1 cellular context compared by ENCODE assay signal in genomic region chr3:128725932-128726690, GRCh38.
TF ChIP-seq lines count a peak whose summit lies in the region.

Gene RAB7A (plus strand): TSS chr3:128726183. CDS start chr3:128795368, 69,185 bp downstream.

TF ChIP-seq in K562, 482 proteins besides CTCF, POLR2A, EP300 and RAD21 (continued from another document and continues in another):
- TF ChIP-seq RCOR1 (IDR thresholded peaks at IDR 0.05; ENCODE audit: borderline replicate concordance in 1 of 2, low read depth in 2 of 2, low read length in 2 of 2) (no peak), NRF1 (conservative IDR thresholded peaks at IDR 0.05 in 1 of 2, IDR thresholded peaks at IDR 0.05 in 1 of 2) (peak in 1 of 2 experiments; percentile 32; a peak in 2 of 4 replicates), COPS2 (conservative IDR thresholded peaks at IDR 0.05) (no peak), NONO (IDR thresholded peaks at IDR 0.05; ENCODE audit: low read depth in 2 of 2, low read length in 1 of 2) (peak in 1 of 2 experiments; percentile 49; a peak in 2 of 4 replicates), JUND (IDR thresholded peaks at IDR 0.05; ENCODE audit: borderline replicate concordance, low read depth, low read length) (peak; percentile 76), JUND (tag; IDR thresholded peaks at IDR 0.05; ENCODE audit: borderline replicate concordance, low read depth, low read length) (peak; percentile 76; the same call in 1 of the 3 replicates), SMAD1 (IDR thresholded peaks at IDR 0.05; ENCODE audit: low read depth, low read length, partially characterized antibody) (peak; percentile 11), TBP (optimal IDR thresholded peaks at IDR 0.05; ENCODE audit: low read depth, low read length) (peak; percentile 73), ELF4 (CRISPR knock-in tag; IDR thresholded peaks at IDR 0.05) (peak; percentile 60; the same call in 1 of the 2 replicates), NFE2L1 (tag; IDR thresholded peaks at IDR 0.05; ENCODE audit: borderline replicate concordance, low read depth) (no peak), PHF8 (IDR thresholded peaks at IDR 0.05; ENCODE audit: borderline replicate concordance, low read length) (peak; percentile 82; the same call in 1 of the 2 replicates), MXI1 (IDR thresholded peaks at IDR 0.05; ENCODE audit: low read depth, low read length) (peak; percentile 72), ZFP1 (CRISPR knock-in tag; IDR thresholded peaks at IDR 0.05) (no peak), XRCC4 (IDR thresholded peaks at IDR 0.05; ENCODE audit: extremely low read depth, insufficient read depth, insufficient read length) (no peak), SNRNP70 (optimal IDR thresholded peaks at IDR 0.05; ENCODE audit: low read depth, low read length) (no peak), FOXK2 (conservative IDR thresholded peaks at IDR 0.05 in 1 of 2, IDR thresholded peaks at IDR 0.05 in 1 of 2; ENCODE audit: low read depth in 2 of 2) (peak; percentile 72 to 79; a peak in 3 of 4 replicates), ZNF740 (CRISPR knock-in tag; IDR thresholded peaks at IDR 0.05) (peak; percentile 90), ZNF740 (tag; IDR thresholded peaks at IDR 0.05) (0 out of 4 replicates have a peak, but pooled peaks of 1 of the 2 experiments have one; percentile 29), NFXL1 (CRISPR knock-in tag; IDR thresholded peaks at IDR 0.05) (peak; percentile 69; the same call in 1 of the 2 replicates), LCOR (CRISPR knock-in tag; IDR thresholded peaks at IDR 0.05) (peak; percentile 75), GTF2F1 (IDR thresholded peaks at IDR 0.05; ENCODE audit: low read depth, low read length) (peak; percentile 24; the same call in 1 of the 2 replicates), NUFIP1 (IDR thresholded peaks at IDR 0.05; ENCODE audit: partially characterized antibody) (no peak), EWSR1 (IDR thresholded peaks at IDR 0.05; ENCODE audit: borderline replicate concordance, low read depth, partially characterized antibody) (no peak), SPI1 (IDR thresholded peaks at IDR 0.05; ENCODE audit: borderline replicate concordance, low read depth, low read length) (peak; percentile 68), RAD51 (IDR thresholded peaks at IDR 0.05; ENCODE audit: borderline replicate concordance, low read depth) (peak; percentile 83), MCM2 (IDR thresholded peaks at IDR 0.05; ENCODE audit: low read depth) (no peak), RBFOX2 (IDR thresholded peaks at IDR 0.05; ENCODE audit: low read depth, low read length) (peak; percentile 94), CREB1 (IDR thresholded peaks at IDR 0.05) (peak; percentile 90), CREB1 (CRISPR knock-in tag; IDR thresholded peaks at IDR 0.05) (peak; percentile 84), YY1 (IDR thresholded peaks at IDR 0.05; ENCODE audit: borderline replicate concordance in 1 of 3, control insufficient read depth in 1 of 3, extremely low read depth in 1 of 3, insufficient read depth in 3 of 3, insufficient read length in 1 of 3, insufficient replicate concordance in 2 of 3, low read depth in 1 of 3, low read length in 2 of 3) (peak; percentile 98 to 100 (median 100)), CCNT2 (IDR thresholded peaks at IDR 0.05; ENCODE audit: borderline replicate concordance, extremely low read depth, insufficient read length, low read depth, low read length) (peak; percentile 77), POLR3A (IDR thresholded peaks at IDR 0.05; ENCODE audit: borderline replicate concordance, extremely low read depth, insufficient read depth, insufficient read length) (no peak), POLR2H (tag; IDR thresholded peaks at IDR 0.05; ENCODE audit: low read depth) (peak; percentile 71), SRF (CRISPR knock-in tag; IDR thresholded peaks at IDR 0.05) (peak in 1 of 2 experiments; percentile 33; a peak in 1 of 4 replicates), MTA1 (IDR thresholded peaks at IDR 0.05; ENCODE audit: borderline replicate concordance) (peak; percentile 32; the same call in 1 of the 2 replicates), ZNF395 (CRISPR knock-in tag; IDR thresholded peaks at IDR 0.05) (peak; percentile 91), GABPB1 (CRISPR knock-in tag; IDR thresholded peaks at IDR 0.05) (peak; percentile 90), TGIF2 (CRISPR knock-in tag; IDR thresholded peaks at IDR 0.05) (no peak; the same call in 1 of the 2 replicates)
- TF ChIP-seq, protein P1, sequence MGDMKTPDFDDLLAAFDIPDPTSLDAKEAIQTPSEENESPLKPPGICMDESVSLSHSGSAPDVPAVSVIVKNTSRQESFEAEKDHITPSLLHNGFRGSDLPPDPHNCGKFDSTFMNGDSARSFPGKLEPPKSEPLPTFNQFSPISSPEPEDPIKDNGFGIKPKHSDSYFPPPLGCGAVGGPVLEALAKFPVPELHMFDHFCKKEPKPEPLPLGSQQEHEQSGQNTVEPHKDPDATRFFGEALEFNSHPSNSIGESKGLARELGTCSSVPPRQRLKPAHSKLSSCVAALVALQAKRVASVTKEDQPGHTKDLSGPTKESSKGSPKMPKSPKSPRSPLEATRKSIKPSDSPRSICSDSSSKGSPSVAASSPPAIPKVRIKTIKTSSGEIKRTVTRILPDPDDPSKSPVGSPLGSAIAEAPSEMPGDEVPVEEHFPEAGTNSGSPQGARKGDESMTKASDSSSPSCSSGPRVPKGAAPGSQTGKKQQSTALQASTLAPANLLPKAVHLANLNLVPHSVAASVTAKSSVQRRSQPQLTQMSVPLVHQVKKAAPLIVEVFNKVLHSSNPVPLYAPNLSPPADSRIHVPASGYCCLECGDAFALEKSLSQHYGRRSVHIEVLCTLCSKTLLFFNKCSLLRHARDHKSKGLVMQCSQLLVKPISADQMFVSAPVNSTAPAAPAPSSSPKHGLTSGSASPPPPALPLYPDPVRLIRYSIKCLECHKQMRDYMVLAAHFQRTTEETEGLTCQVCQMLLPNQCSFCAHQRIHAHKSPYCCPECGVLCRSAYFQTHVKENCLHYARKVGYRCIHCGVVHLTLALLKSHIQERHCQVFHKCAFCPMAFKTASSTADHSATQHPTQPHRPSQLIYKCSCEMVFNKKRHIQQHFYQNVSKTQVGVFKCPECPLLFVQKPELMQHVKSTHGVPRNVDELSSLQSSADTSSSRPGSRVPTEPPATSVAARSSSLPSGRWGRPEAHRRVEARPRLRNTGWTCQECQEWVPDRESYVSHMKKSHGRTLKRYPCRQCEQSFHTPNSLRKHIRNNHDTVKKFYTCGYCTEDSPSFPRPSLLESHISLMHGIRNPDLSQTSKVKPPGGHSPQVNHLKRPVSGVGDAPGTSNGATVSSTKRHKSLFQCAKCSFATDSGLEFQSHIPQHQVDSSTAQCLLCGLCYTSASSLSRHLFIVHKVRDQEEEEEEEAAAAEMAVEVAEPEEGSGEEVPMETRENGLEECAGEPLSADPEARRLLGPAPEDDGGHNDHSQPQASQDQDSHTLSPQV (IDR thresholded peaks at IDR 0.05) = peak; percentile 94
- TF ChIP-seq, protein P2, sequence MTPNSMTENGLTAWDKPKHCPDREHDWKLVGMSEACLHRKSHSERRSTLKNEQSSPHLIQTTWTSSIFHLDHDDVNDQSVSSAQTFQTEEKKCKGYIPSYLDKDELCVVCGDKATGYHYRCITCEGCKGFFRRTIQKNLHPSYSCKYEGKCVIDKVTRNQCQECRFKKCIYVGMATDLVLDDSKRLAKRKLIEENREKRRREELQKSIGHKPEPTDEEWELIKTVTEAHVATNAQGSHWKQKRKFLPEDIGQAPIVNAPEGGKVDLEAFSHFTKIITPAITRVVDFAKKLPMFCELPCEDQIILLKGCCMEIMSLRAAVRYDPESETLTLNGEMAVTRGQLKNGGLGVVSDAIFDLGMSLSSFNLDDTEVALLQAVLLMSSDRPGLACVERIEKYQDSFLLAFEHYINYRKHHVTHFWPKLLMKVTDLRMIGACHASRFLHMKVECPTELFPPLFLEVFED (CRISPR knock-in tag; conservative IDR thresholded peaks at IDR 0.05) = 0 out of 2 replicates have a peak, but pooled peaks have one; percentile 44
- TF ChIP-seq, protein P3, sequence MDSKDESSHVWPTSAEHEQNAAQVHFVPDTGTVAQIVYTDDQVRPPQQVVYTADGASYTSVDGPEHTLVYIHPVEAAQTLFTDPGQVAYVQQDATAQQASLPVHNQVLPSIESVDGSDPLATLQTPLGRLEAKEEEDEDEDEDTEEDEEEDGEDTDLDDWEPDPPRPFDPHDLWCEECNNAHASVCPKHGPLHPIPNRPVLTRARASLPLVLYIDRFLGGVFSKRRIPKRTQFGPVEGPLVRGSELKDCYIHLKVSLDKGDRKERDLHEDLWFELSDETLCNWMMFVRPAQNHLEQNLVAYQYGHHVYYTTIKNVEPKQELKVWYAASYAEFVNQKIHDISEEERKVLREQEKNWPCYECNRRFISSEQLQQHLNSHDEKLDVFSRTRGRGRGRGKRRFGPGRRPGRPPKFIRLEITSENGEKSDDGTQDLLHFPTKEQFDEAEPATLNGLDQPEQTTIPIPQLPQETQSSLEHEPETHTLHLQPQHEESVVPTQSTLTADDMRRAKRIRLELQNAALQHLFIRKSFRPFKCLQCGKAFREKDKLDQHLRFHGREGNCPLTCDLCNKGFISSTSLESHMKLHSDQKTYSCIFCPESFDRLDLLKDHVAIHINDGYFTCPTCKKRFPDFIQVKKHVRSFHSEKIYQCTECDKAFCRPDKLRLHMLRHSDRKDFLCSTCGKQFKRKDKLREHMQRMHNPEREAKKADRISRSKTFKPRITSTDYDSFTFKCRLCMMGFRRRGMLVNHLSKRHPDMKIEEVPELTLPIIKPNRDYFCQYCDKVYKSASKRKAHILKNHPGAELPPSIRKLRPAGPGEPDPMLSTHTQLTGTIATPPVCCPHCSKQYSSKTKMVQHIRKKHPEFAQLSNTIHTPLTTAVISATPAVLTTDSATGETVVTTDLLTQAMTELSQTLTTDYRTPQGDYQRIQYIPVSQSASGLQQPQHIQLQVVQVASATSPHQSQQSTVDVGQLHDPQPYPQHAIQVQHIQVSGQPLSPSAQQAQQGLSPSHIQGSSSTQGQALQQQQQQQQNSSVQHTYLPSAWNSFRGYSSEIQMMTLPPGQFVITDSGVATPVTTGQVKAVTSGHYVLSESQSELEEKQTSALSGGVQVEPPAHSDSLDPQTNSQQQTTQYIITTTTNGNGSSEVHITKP (IDR thresholded peaks at IDR 0.05; ENCODE audit: partially characterized antibody) = peak; percentile 10
- TF ChIP-seq, protein P4, sequence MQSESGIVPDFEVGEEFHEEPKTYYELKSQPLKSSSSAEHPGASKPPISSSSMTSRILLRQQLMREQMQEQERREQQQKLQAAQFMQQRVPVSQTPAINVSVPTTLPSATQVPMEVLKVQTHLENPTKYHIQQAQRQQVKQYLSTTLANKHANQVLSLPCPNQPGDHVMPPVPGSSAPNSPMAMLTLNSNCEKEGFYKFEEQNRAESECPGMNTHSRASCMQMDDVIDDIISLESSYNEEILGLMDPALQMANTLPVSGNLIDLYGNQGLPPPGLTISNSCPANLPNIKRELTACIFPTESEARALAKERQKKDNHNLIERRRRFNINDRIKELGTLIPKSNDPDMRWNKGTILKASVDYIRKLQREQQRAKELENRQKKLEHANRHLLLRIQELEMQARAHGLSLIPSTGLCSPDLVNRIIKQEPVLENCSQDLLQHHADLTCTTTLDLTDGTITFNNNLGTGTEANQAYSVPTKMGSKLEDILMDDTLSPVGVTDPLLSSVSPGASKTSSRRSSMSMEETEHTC (IDR thresholded peaks at IDR 0.05) = peak; percentile 100
